Comparison of ENCODE assay signal across 39 cellular contexts in genomic region chr19:9107375-9107774, GRCh38. TPM values are rescaled to one million over a fixed set of nuclear protein-coding genes. Genes with fewer than 3 reads are reported as not detected.
DNase-seq lines count a peak whose midpoint lies in the region; FAIRE-seq and TF ChIP-seq lines count a peak whose summit lies in the region.
"Had no signal": no experiment of that assay in that cellular context is flagged by ENCODE, and none has a peak within 500 bp of the region (broad histone marks: within the 10 kb centered on the region; RNA-seq: fewer than 3 reads in every experiment).

OR7G2 (minus strand) TSS chr19:9107475; CDS start chr19:9103243, 4,232 bp downstream.

- FAIRE-seq in bronchial epithelial cell (lab: Jason Lieb, UNC) (peak; percentile 73), endometrium (lab: Jason Lieb, UNC) (peak; percentile 50)
- FAIRE-seq: A204.1, A549, D721Med had no signal

- H3K4me2 ChIP-seq in Loucy (ENCODE audit: low read depth, low read length, poor library complexity, severe bottlenecking) (peak within 1 kb of the TSS; percentile 58), PC-9 (0 out of 2 replicates have a peak within 1 kb of the TSS, but pooled peaks have one; percentile 9)
- H3K4me2 ChIP-seq: A549; BLaER1; BLaER1 treated with 17β-estradiol and CSF1 and Interleukin-3, amounts not matched to agents 10 nM and 100 nM had no signal

- H2AFZ ChIP-seq in Loucy (ENCODE audit: low read length) (peak within 1 kb of the TSS; percentile 82), PC-9 (no peak within 1 kb of the TSS)

- H3K4me3 ChIP-seq in Loucy (ENCODE audit: low read length, poor library complexity, severe bottlenecking) = peak within 1 kb of the TSS; percentile 41
- H3K4me3 ChIP-seq in PC-9 = no peak within 1 kb of the TSS
- H3K4me3 ChIP-seq in bronchial epithelial cell (ENCODE audit: low read depth, low read length) = no peak within 1 kb of the TSS
- H3K4me3 ChIP-seq: A549; BLaER1; BLaER1 treated with 17β-estradiol and CSF1 and Interleukin-3, amounts not matched to agents 10 nM and 100 nM had no signal

- no peaks in the 10 kb centered on the region for H3F3A ChIP-seq in Loucy (ENCODE audit: low read depth)
- H3F3A ChIP-seq in PC-9 (ENCODE audit: insufficient read depth, low read depth) = peaks cover 5% of the 10 kb centered on the region; the same call in 1 of the 2 replicates

- BruUV-seq in PC-9 (replicated peaks; lab: Mats Ljungman, UMichigan) = no TSS peak

- intact Hi-C loops in PC-9 (cut with micrococcal nuclease; ENCODE audit: unreplicated experiment) = no loop called here

- H3K9me2 ChIP-seq in Loucy (replicated peaks; ENCODE audit: low read depth, low read length) (no peaks in the 10 kb centered on the region), PC-9 (ENCODE audit: insufficient read depth) (no peaks in the 10 kb centered on the region)

- H3K9me3 ChIP-seq in Loucy (ENCODE audit: insufficient read depth, low read depth, low read length) = no peaks in the 10 kb centered on the region
- no peaks in the 10 kb centered on the region for H3K9me3 ChIP-seq in PC-9 (ENCODE audit: insufficient read depth, low read depth)
- H3K9me3 ChIP-seq: A549; BE2C; BLaER1; BLaER1 treated with 17β-estradiol and CSF1 and Interleukin-3, amounts not matched to agents 10 nM and 100 nM; Caco-2 had no signal

- H3K4me1 ChIP-seq in Loucy (ENCODE audit: insufficient read depth, low read length, poor library complexity, severe bottlenecking) = peaks cover 8% of the 10 kb centered on the region
- H3K4me1 ChIP-seq in PC-9 (replicated peaks; ENCODE audit: insufficient read depth) = no peaks in the 10 kb centered on the region
- H3K4me1 ChIP-seq: A549; BE2C; BLaER1; BLaER1 treated with 17β-estradiol and CSF1 and Interleukin-3, amounts not matched to agents 10 nM and 100 nM; Caco-2 had no signal

- no peaks in the 10 kb centered on the region for H3K79me2 ChIP-seq in Loucy (ENCODE audit: insufficient read depth, low read length)
- no peaks in the 10 kb centered on the region for H3K79me2 ChIP-seq in PC-9 (ENCODE audit: low read depth)

- TF ChIP-seq CTCF in Loucy (conservative IDR thresholded peaks at IDR 0.05; ENCODE audit: low read length) = no peak
- no peak for TF ChIP-seq CTCF in PC-9 (conservative IDR thresholded peaks at IDR 0.05)
- no peak for TF ChIP-seq CTCF in bronchial epithelial cell (IDR thresholded peaks at IDR 0.05; ENCODE audit: insufficient read depth, low read length, severe bottlenecking)

- H4K20me1 ChIP-seq in Loucy (ENCODE audit: insufficient read depth, low read length, poor library complexity, severe bottlenecking) = no peaks in the 10 kb centered on the region
- no peaks in the 10 kb centered on the region for H4K20me1 ChIP-seq in PC-9 (ENCODE audit: insufficient read depth)
- H4K20me1 ChIP-seq: BLaER1; BLaER1 treated with 17β-estradiol and CSF1 and Interleukin-3, amounts not matched to agents 10 nM and 100 nM had no signal

- no peak for DNase-seq in PC-9
- no peak for DNase-seq in bronchial epithelial cell (ENCODE audit: low read depth)
- no peak for DNase-seq in HEK293T (ENCODE audit: extremely low spot score)
- no peak for DNase-seq in cortex of kidney (lab: John Stamatoyannopoulos, UW)
- no peak for DNase-seq in epidermal melanocyte (ENCODE audit: insufficient read length, low spot score)
- DNase-seq in HK-2 (ENCODE audit: unreplicated experiment) = no peak
- DNase-seq: 8988T; ACHN; AML-193; BE2C; C1 segment of cervical spinal cord; Caco-2; Calu3; CD4-positive, alpha-beta memory T cell; CD4-positive, alpha-beta T cell; CD4-positive, CD25-positive, alpha-beta regulatory T cell; CD8-positive, alpha-beta memory T cell; CD8-positive, alpha-beta T cell; COR-L47; DMS 273 treated with DMSO at 0.1 percent for 48 hours; DMS153; DMS53; DMS79; DMS79 treated with DMSO at 0.1 percent for 48 hours; DND-41; EL had no signal

- POLR2A ChIA-PET in PC-9 (lab: Charles Lee; ENCODE audit: unreplicated experiment) (interaction anchor here (0.8 kb wide), 1 partner anchor 527 kb away, joined by 3 read pairs; no protein-coding TSS in a partner anchor), HEK293T (lab: Yijun Ruan, JAX) (no interaction called here)

- no peak within 1 kb of the TSS for H3K9ac ChIP-seq in Loucy (ENCODE audit: low read depth, low read length, poor library complexity, severe bottlenecking)
- H3K9ac ChIP-seq: BLaER1; BLaER1 treated with 17β-estradiol and CSF1 and Interleukin-3, amounts not matched to agents 10 nM and 100 nM had no signal

- CTCF ChIA-PET in PC-9 (lab: Charles Lee) (no interaction called here), HEK293T (lab: Yijun Ruan, JAX) (interaction anchor here (1.2 kb wide), 1 partner anchor 200 kb away, joined by 3 read pairs; no protein-coding TSS in a partner anchor)

- H3K36me3 ChIP-seq in Loucy (ENCODE audit: insufficient read depth, low read length) (no peaks in the 10 kb centered on the region), PC-9 (ENCODE audit: low read depth) (no peaks in the 10 kb centered on the region), bronchial epithelial cell (ENCODE audit: control insufficient read depth, insufficient read depth, low read length) (no peaks in the 10 kb centered on the region)
- H3K36me3 ChIP-seq: BE2C; BLaER1; BLaER1 treated with 17β-estradiol and CSF1 and Interleukin-3, amounts not matched to agents 10 nM and 100 nM had no signal

- H3K27me3 ChIP-seq in Loucy (ENCODE audit: insufficient read depth, low read length, poor library complexity, severe bottlenecking) = no peaks in the 10 kb centered on the region
- H3K27me3 ChIP-seq in PC-9 (ENCODE audit: insufficient read depth, low read depth) = peaks cover 8% of the 10 kb centered on the region; the same call in 1 of the 2 replicates
- no peaks in the 10 kb centered on the region for H3K27me3 ChIP-seq in bronchial epithelial cell (ENCODE audit: control insufficient read depth, insufficient read depth, low read length)
- H3K27me3 ChIP-seq: BE2C; BLaER1; BLaER1 treated with 17β-estradiol and CSF1 and Interleukin-3, amounts not matched to agents 10 nM and 100 nM had no signal

- no peak within 1 kb of the TSS for H3K27ac ChIP-seq in PC-9
- H3K27ac ChIP-seq: 22Rv1; A549; BLaER1; BLaER1 treated with 17β-estradiol and CSF1 and Interleukin-3, amounts not matched to agents 10 nM and 100 nM; C4-2B had no signal

TF ChIP-seq in HEK293T, 16 proteins besides CTCF, POLR2A, EP300 and RAD21:
- TF ChIP-seq ZNF384 (IDR thresholded peaks at IDR 0.05) (no peak), HDGF (IDR thresholded peaks at IDR 0.05; ENCODE audit: borderline replicate concordance) (no peak), FOXA1 (IDR thresholded peaks at IDR 0.05) (no peak), PKNOX1 (IDR thresholded peaks at IDR 0.05) (no peak), ELF4 (IDR thresholded peaks at IDR 0.05) (no peak), FOXM1 (IDR thresholded peaks at IDR 0.05; ENCODE audit: borderline replicate concordance) (no peak), SUZ12 (IDR thresholded peaks at IDR 0.05) (no peak), SP1 (IDR thresholded peaks at IDR 0.05) (no peak), L3MBTL2 (conservative IDR thresholded peaks at IDR 0.05) (no peak), LEF1 (IDR thresholded peaks at IDR 0.05; ENCODE audit: borderline replicate concordance) (no peak), CTBP1 (IDR thresholded peaks at IDR 0.05; ENCODE audit: borderline replicate concordance) (no peak), NFRKB (IDR thresholded peaks at IDR 0.05) (no peak), TARDBP (IDR thresholded peaks at IDR 0.05) (no peak), FOXK2 (IDR thresholded peaks at IDR 0.05) (no peak), BHLHE40 (IDR thresholded peaks at IDR 0.05; ENCODE audit: borderline replicate concordance) (no peak), ARNT (IDR thresholded peaks at IDR 0.05) (no peak)

RNA-seq across cellular contexts. Expression of gene OR7G2, which starts in this region (rescaled TPM):
- not detected in 2 replicates for total RNA-seq in PC-9 (2021)
- total RNA-seq in bronchial epithelial cell = not detected in 2 replicates
- total RNA-seq: A172; A673; B cell; Caco-2; Calu3; CD4-positive, alpha-beta memory T cell; CD4-positive, alpha-beta T cell; CD4-positive, CD25-positive, alpha-beta regulatory T cell; CD8-positive, alpha-beta memory T cell; CD8-positive, alpha-beta T cell; Daoy had no signal
